Comparison of ENCODE assay signal across 16 cellular contexts in genomic region chr7:42194218-42194617, GRCh38. TPM values are rescaled to one million over a fixed set of nuclear protein-coding genes. Genes with fewer than 3 reads are reported as not detected.
A peak's percentile ranks its signal among the peaks of the same experiment; 100 is the strongest.
DNase-seq lines count a peak whose midpoint lies in the region; ATAC-seq and TF ChIP-seq lines count a peak whose summit lies in the region.
"Had no signal": no experiment of that assay in that cellular context is flagged by ENCODE, and none has a peak within 500 bp of the region (broad histone marks: within the 10 kb centered on the region; RNA-seq: fewer than 3 reads in every experiment).

No MANE protein-coding gene starts in this region.

- H3K27ac ChIP-seq in DND-41 (ENCODE audit: low read length) (peak overlapping the region; percentile 33; the same call in 1 of the 2 replicates), breast epithelium (peak overlapping the region; percentile 33 to 64), gastroesophageal sphincter (peak overlapping the region in 1 of 4 donors; percentile 9), sigmoid colon (peak overlapping the region in 3 of 4 donors; percentile 2 to 44 (median 18))
- H3K27ac ChIP-seq: foreskin keratinocyte, thyroid gland had no signal

- TF ChIP-seq POLR2A in breast epithelium (IDR thresholded peaks at IDR 0.05) (no peak), gastroesophageal sphincter (IDR thresholded peaks at IDR 0.05) (no peak), sigmoid colon (IDR thresholded peaks at IDR 0.05) (no peak)

- H3K9me3 ChIP-seq in DND-41 (ENCODE audit: insufficient read depth, low read length, severe bottlenecking) (no peaks in the 10 kb centered on the region), breast epithelium (no peaks in the 10 kb centered on the region), gastroesophageal sphincter (no peaks in the 10 kb centered on the region), sigmoid colon (no peaks in the 10 kb centered on the region)
- H3K9me3 ChIP-seq: thyroid gland had no signal

- H3K4me3 ChIP-seq in DND-41 (ENCODE audit: low read depth in 1 of 2, low read length in 2 of 2): no peak overlapping the region
- peak overlapping the region in 1 of 3 donors; percentile 4 for H3K4me3 ChIP-seq in breast epithelium
- no peak overlapping the region for H3K4me3 ChIP-seq in gastroesophageal sphincter
- no peak overlapping the region for H3K4me3 ChIP-seq in sigmoid colon
- H3K4me3 ChIP-seq: thyroid gland had no signal

- ATAC-seq in DND-41 (ENCODE audit: insufficient read depth, low read depth): no peak
- ATAC-seq in gastroesophageal sphincter: peak; percentile 34
- no peak for ATAC-seq in WTC11
- no peak for ATAC-seq in stimulated activated naive CD8-positive, alpha-beta T cell treated with anti-CD3 and anti-CD28 coated beads, Interleukin-15, amount 100 ng/mL, for 72 hours
- ATAC-seq: foreskin keratinocyte, T-cell had no signal

- TF ChIP-seq CTCF in DND-41 (IDR thresholded peaks at IDR 0.05; ENCODE audit: borderline replicate concordance, extremely low read depth, low read length, poor library complexity, severe bottlenecking) (no peak), breast epithelium (IDR thresholded peaks at IDR 0.05) (no peak), gastroesophageal sphincter (IDR thresholded peaks at IDR 0.05) (no peak), sigmoid colon (IDR thresholded peaks at IDR 0.05) (no peak), WTC11 (IDR thresholded peaks at IDR 0.05) (no peak)

- H3K79me2 ChIP-seq in DND-41 (ENCODE audit: insufficient read depth, low read length): peaks cover 56% of the 10 kb centered on the region

- no peak for TF ChIP-seq EP300 in gastroesophageal sphincter (IDR thresholded peaks at IDR 0.05)
- no peak for TF ChIP-seq EP300 in sigmoid colon (IDR thresholded peaks at IDR 0.05)

- H3K36me3 Mint-ChIP-seq in WTC11: no peaks in the 10 kb centered on the region
- H3K36me3 Mint-ChIP-seq: T-cell had no signal

- no peak overlapping the region for H3K9ac ChIP-seq in DND-41 (ENCODE audit: low read depth, low read length)

- 0 out of 2 replicates have a peak, but pooled peaks cover 3% of the 10 kb centered on the region for H4K20me1 ChIP-seq in DND-41 (ENCODE audit: insufficient read depth, low read length)

- H3K27me3 ChIP-seq in DND-41 (ENCODE audit: insufficient read depth, low read length, poor library complexity) (no peaks in the 10 kb centered on the region), breast epithelium (no peaks in the 10 kb centered on the region), gastroesophageal sphincter (no peaks in the 10 kb centered on the region), sigmoid colon (no peaks in the 10 kb centered on the region)
- H3K27me3 ChIP-seq: foreskin keratinocyte, thyroid gland had no signal

- POLR2A ChIA-PET in WTC11 (lab: Charles Lee): no interaction called here

- CTCF ChIA-PET in WTC11 (lab: Charles Lee): interaction anchor here (1.6 to 1.7 kb wide), 3 partner anchors 9 to 253 kb away, joined by 5 to 7 read pairs (median 7); no protein-coding TSS in a partner anchor

- WGBS in gastroesophageal sphincter (ENCODE audit: low coverage in 1 of 2), 2 donors: 29 to 48% methylated on average over 3 of the region's 3 CpGs
- WGBS in sigmoid colon, 2 donors: 78 to 90% methylated on average over 3 of the region's 3 CpGs

- peaks cover 52% of the 10 kb centered on the region for H3K4me1 Mint-ChIP-seq in WTC11
- H3K4me1 Mint-ChIP-seq in stimulated activated naive CD8-positive, alpha-beta T cell treated with anti-CD3 and anti-CD28 coated beads, Interleukin-15, amount 100 ng/mL, for 72 hours: peaks cover 29% of the 10 kb centered on the region

- H3K36me3 ChIP-seq in DND-41 (ENCODE audit: insufficient read depth, low read length): no peaks in the 10 kb centered on the region
- no peaks in the 10 kb centered on the region for H3K36me3 ChIP-seq in breast epithelium
- no peaks in the 10 kb centered on the region for H3K36me3 ChIP-seq in gastroesophageal sphincter
- no peaks in the 10 kb centered on the region for H3K36me3 ChIP-seq in sigmoid colon
- H3K36me3 ChIP-seq: thyroid gland had no signal

- no peak overlapping the region for H3K4me3 Mint-ChIP-seq in WTC11
- H3K4me3 Mint-ChIP-seq in stimulated activated naive CD8-positive, alpha-beta T cell treated with anti-CD3 and anti-CD28 coated beads, Interleukin-15, amount 100 ng/mL, for 72 hours: peak overlapping the region in 1 of 2 donors; percentile 13

- no peaks in the 10 kb centered on the region; the same call in 1 of the 2 replicates for H3K27me3 Mint-ChIP-seq in WTC11 (ENCODE audit: low read depth)
- peaks cover 21% of the 10 kb centered on the region for H3K27me3 Mint-ChIP-seq in stimulated activated naive CD8-positive, alpha-beta T cell treated with anti-CD3 and anti-CD28 coated beads, Interleukin-15, amount 100 ng/mL, for 72 hours

- intact Hi-C loops in breast epithelium (cut with DNase I; ENCODE audit: low total_unique reads) (no loop called here), sigmoid colon (cut with DNase I) (no loop called here)

- H3K4me2 ChIP-seq in DND-41 (ENCODE audit: insufficient read depth, low read length): peak overlapping the region; percentile 25; the same call in 1 of the 2 replicates

- H3K4me1 ChIP-seq in DND-41 (ENCODE audit: insufficient read depth, low read length) (peaks cover 54% of the 10 kb centered on the region), breast epithelium (peaks cover 0 to 4% of the 10 kb centered on the region in 2 donors), gastroesophageal sphincter (peaks cover 2 to 42% (median 15%) of the 10 kb centered on the region in 3 donors), sigmoid colon (peaks cover 0 to 68% (median 52%) of the 10 kb centered on the region in 4 donors)

- no peak overlapping the region; the same call in 1 of the 2 replicates for H3K27ac Mint-ChIP-seq in WTC11
- no peak overlapping the region for H3K27ac Mint-ChIP-seq in stimulated activated naive CD8-positive, alpha-beta T cell treated with anti-CD3 and anti-CD28 coated beads, Interleukin-15, amount 100 ng/mL, for 72 hours
- H3K27ac Mint-ChIP-seq: T-cell had no signal

- DNase-seq in DND-41 (no peak), breast epithelium (ENCODE audit: low spot score in 2 of 2) (no peak), sigmoid colon (no peak), WTC11 (ENCODE audit: low spot score) (no peak), NCI-H1048 (lab: John Stamatoyannopoulos, UW) (no peak), mucosa of gallbladder (ENCODE audit: low spot score) (no peak)
- DNase-seq in stimulated activated naive CD8-positive, alpha-beta T cell treated with anti-CD3 and anti-CD28 coated beads, Interleukin-15, amount 100 ng/mL, for 72 hours: no peak
- DNase-seq: activated naive CD4-positive, alpha-beta T cell; foreskin keratinocyte; Kasumi-1; kidney glomerular epithelial cell; NCI-H524 treated with DMSO at 0.1 percent for 48 hours; stimulated activated CD4-positive, alpha-beta T cell treated with anti-CD3 and anti-CD28 coated beads, Interleukin-15, amount 100 ng/mL, for 24 hours; T-cell; thyroid gland had no signal

- no peaks in the 10 kb centered on the region for H3K9me3 Mint-ChIP-seq in WTC11
- no peaks in the 10 kb centered on the region for H3K9me3 Mint-ChIP-seq in stimulated activated naive CD8-positive, alpha-beta T cell treated with anti-CD3 and anti-CD28 coated beads, Interleukin-15, amount 100 ng/mL, for 72 hours
- H3K9me3 Mint-ChIP-seq: T-cell had no signal

- no peak overlapping the region for H2AFZ ChIP-seq in DND-41 (ENCODE audit: low read depth, low read length)

TF ChIP-seq in WTC11, 78 proteins besides CTCF, POLR2A, EP300 and RAD21 (continues in another document):
- TF ChIP-seq ETV6 (CRISPR knock-in tag; IDR thresholded peaks at IDR 0.05): no peak
- TF ChIP-seq FOXP1 (CRISPR knock-in tag; IDR thresholded peaks at IDR 0.05; ENCODE audit: borderline replicate concordance): no peak
- no peak for TF ChIP-seq TCF7 (CRISPR knock-in tag; IDR thresholded peaks at IDR 0.05; ENCODE audit: low read depth)
- no peak for TF ChIP-seq ZNF416 (CRISPR knock-in tag; IDR thresholded peaks at IDR 0.05)
- TF ChIP-seq GTF2I (CRISPR knock-in tag; conservative IDR thresholded peaks at IDR 0.05): no peak
- TF ChIP-seq ZNF532 (CRISPR knock-in tag; IDR thresholded peaks at IDR 0.05; ENCODE audit: borderline replicate concordance): no peak
- TF ChIP-seq HMGA2 (CRISPR knock-in tag; IDR thresholded peaks at IDR 0.05): no peak
- no peak for TF ChIP-seq ZNF396 (CRISPR knock-in tag; IDR thresholded peaks at IDR 0.05; ENCODE audit: borderline replicate concordance)

RNA-seq across cellular contexts. Expression of gene GLI3, which starts 42.8 kb away (rescaled TPM):
- total RNA-seq in breast epithelium (10 to 100 TPM; 10.2 to 29.9 (median 22.6) TPM), gastroesophageal sphincter (10 to 100 TPM in 2 of 4 donors, 1 to 10 TPM in 2; 7.3 to 18.2 (median 12.6) TPM), sigmoid colon (10 to 100 TPM; 17.2 to 31.6 (median 18.9) TPM), WTC11 (2021) (41.0 to 46.2 TPM (median 42.1 TPM) in 3 replicates), mucosa of gallbladder (9.8 TPM)
- polyA plus RNA-seq in sigmoid colon: 1 to 10 TPM in 2 of 3 donors, under 1 TPM in 1; 0.23 to 3.6 (median 1.2) TPM
